12 cellular contexts compared by ENCODE assay signal in genomic region chr5:178256746-178257145, GRCh38.
"Had no signal": no experiment of that assay in that cellular context is flagged by ENCODE, and none has a peak within 500 bp of the region (broad histone marks: within the 10 kb centered on the region; RNA-seq: fewer than 3 reads in every experiment).

No MANE protein-coding gene starts in this region.

- H3K4me3 ChIP-seq: smooth muscle cell, testis, tibial nerve, upper lobe of right lung had no signal

- H3K4me3 Mint-ChIP-seq: naive thymus-derived CD8-positive, alpha-beta T cell; stimulated activated naive CD8-positive, alpha-beta T cell treated with anti-CD3 and anti-CD28 coated beads, Interleukin-15, Interleukin-2, amounts not matched to agents 100 ng/mL and 50 ng/mL, for 24 hours had no signal

- H3K36me3 Mint-ChIP-seq: naive thymus-derived CD8-positive, alpha-beta T cell had no signal

- H3K27ac Mint-ChIP-seq: naive thymus-derived CD8-positive, alpha-beta T cell; stimulated activated naive CD8-positive, alpha-beta T cell treated with anti-CD3 and anti-CD28 coated beads, Interleukin-15, Interleukin-2, amounts not matched to agents 100 ng/mL and 50 ng/mL, for 24 hours had no signal

- H3K27me3 Mint-ChIP-seq: naive thymus-derived CD8-positive, alpha-beta T cell; stimulated activated naive CD8-positive, alpha-beta T cell treated with anti-CD3 and anti-CD28 coated beads, Interleukin-15, Interleukin-2, amounts not matched to agents 100 ng/mL and 50 ng/mL, for 24 hours had no signal

- ATAC-seq: foreskin keratinocyte; left colon; naive thymus-derived CD8-positive, alpha-beta T cell; upper lobe of right lung had no signal

- H3K4me2 ChIP-seq: smooth muscle cell had no signal

- H3K27me3 ChIP-seq: foreskin keratinocyte, testis, tibial nerve, upper lobe of right lung had no signal

- H3K4me1 ChIP-seq: foreskin keratinocyte, testis, tibial nerve, upper lobe of right lung had no signal

- H3K9me3 Mint-ChIP-seq: naive thymus-derived CD8-positive, alpha-beta T cell; stimulated activated naive CD8-positive, alpha-beta T cell treated with anti-CD3 and anti-CD28 coated beads, Interleukin-15, Interleukin-2, amounts not matched to agents 100 ng/mL and 50 ng/mL, for 24 hours had no signal

- H3K36me3 ChIP-seq: tibial nerve, upper lobe of right lung had no signal

- H3K27ac ChIP-seq: foreskin keratinocyte, testis, tibial nerve, upper lobe of right lung had no signal

- DNase-seq: cerebellar nuclear complex; dermis blood vessel endothelial cell; foreskin keratinocyte; kidney; left colon; naive thymus-derived CD8-positive, alpha-beta T cell; stimulated activated CD4-positive, alpha-beta T cell treated with anti-CD3 and anti-CD28 coated beads, Interleukin-2, amount 100 ng/mL, for 48 hours; testis; upper lobe of right lung had no signal

- H3K9me3 ChIP-seq: testis, tibial nerve, upper lobe of right lung had no signal
